ENCODE assay signal across 3 cellular contexts in genomic region chr13:43640476-43640875, GRCh38.
"Had no signal": no experiment of that assay in that cellular context is flagged by ENCODE, and none has a peak within 500 bp of the region (broad histone marks: within the 10 kb centered on the region; RNA-seq: fewer than 3 reads in every experiment).

No MANE protein-coding gene starts in this region.

- DNase-seq: IMR-90, KBM-7, KG1 had no signal
